Comparison of ENCODE assay signal across 7 cellular contexts in genomic region chr14:21268612-21269251, GRCh38. TPM values are rescaled to one million over a fixed set of nuclear protein-coding genes. Genes with fewer than 3 reads are reported as not detected.
DNase-seq lines count a peak whose midpoint lies in the region; ATAC-seq and TF ChIP-seq lines count a peak whose summit lies in the region.

No MANE protein-coding gene starts in this region.

- H3K36me3 ChIP-seq in SU-DHL-6 (ENCODE audit: low read length), result peaks cover 41% of the 10 kb centered on the region
- H3K36me3 ChIP-seq in duodenal mucosa (ENCODE audit: control insufficient read depth in 1 of 2, insufficient read depth in 2 of 2, low read length in 2 of 2), result peaks cover 7 to 13% of the 10 kb centered on the region in 2 donors

- peak overlapping the region; percentile 75 for H3K27ac ChIP-seq in SU-DHL-6 (ENCODE audit: low read depth, low read length)
- H3K27ac ChIP-seq in duodenal mucosa (ENCODE audit: low read depth, low read length), result peak overlapping the region; percentile 83

- H4K20me1 ChIP-seq in SU-DHL-6 (ENCODE audit: low read depth, low read length), result peaks cover 47% of the 10 kb centered on the region

- peak overlapping the region; percentile 97 for H3K4me2 ChIP-seq in SU-DHL-6 (ENCODE audit: low read depth, low read length, poor library complexity, severe bottlenecking)

- H3K27me3 ChIP-seq in SU-DHL-6 (ENCODE audit: low read length), result no peaks in the 10 kb centered on the region
- no peaks in the 10 kb centered on the region for H3K27me3 ChIP-seq in duodenal mucosa (ENCODE audit: control insufficient read depth in 1 of 2, insufficient read depth in 2 of 2, low read length in 2 of 2)

- no peak for TF ChIP-seq CTCF in SU-DHL-6 (IDR thresholded peaks at IDR 0.05; ENCODE audit: insufficient read depth, low read length, poor library complexity, severe bottlenecking)

- H3K9me3 ChIP-seq in SU-DHL-6 (ENCODE audit: insufficient read depth, low read length), result no peaks in the 10 kb centered on the region
- no peaks in the 10 kb centered on the region for H3K9me3 ChIP-seq in duodenal mucosa (ENCODE audit: control insufficient read depth in 1 of 2, low read length in 2 of 2)

- H3K79me2 ChIP-seq in SU-DHL-6 (ENCODE audit: insufficient read depth, low read length), result peaks cover 55% of the 10 kb centered on the region

- DNase-seq in ELF-1 (ENCODE audit: low read depth, low spot score) (peak; percentile 36), LHCN-M2 (ENCODE audit: low read depth) (peak; percentile 48), mucosa of gallbladder (ENCODE audit: low spot score) (peak; percentile 45)

- peaks cover 29 to 31% of the 10 kb centered on the region in 2 donors for H3K4me1 ChIP-seq in duodenal mucosa (ENCODE audit: control insufficient read depth in 1 of 2, insufficient read depth in 2 of 2, low read length in 2 of 2)

- peak overlapping the region; percentile 96 for H3K4me3 ChIP-seq in SU-DHL-6 (ENCODE audit: insufficient read depth, low read length, poor library complexity, severe bottlenecking)
- peak overlapping the region; percentile 96 for H3K4me3 ChIP-seq in duodenal mucosa (ENCODE audit: low read depth in 1 of 2, low read length in 2 of 2)

- H3K9me2 ChIP-seq in SU-DHL-6 (replicated peaks; ENCODE audit: insufficient read depth, low read length), result no peaks in the 10 kb centered on the region

- ATAC-seq in HG02938 (IDR thresholded peaks at IDR 0.05; ENCODE audit: unreplicated experiment) (no peak), HG02610 (IDR thresholded peaks at IDR 0.05; ENCODE audit: unreplicated experiment) (no peak)

- peaks cover 43% of the 10 kb centered on the region for H3F3A ChIP-seq in SU-DHL-6 (ENCODE audit: insufficient read depth)

- H2AFZ ChIP-seq in SU-DHL-6 (ENCODE audit: low read depth, low read length, severe bottlenecking), result no peak overlapping the region

- H3K9ac ChIP-seq in SU-DHL-6 (ENCODE audit: low read length) (peak overlapping the region; percentile 90), duodenal mucosa (ENCODE audit: low read depth in 1 of 2, low read length in 2 of 2) (peak overlapping the region; percentile 98 to 100)

RNA-seq across cellular contexts. Expression of gene HNRNPC, which starts 0.5 kb away (rescaled TPM):
- total RNA-seq in LHCN-M2 (2014; rRNA removed) (877 and 1,010 TPM in 2 replicates), mucosa of gallbladder (402 TPM)
- polyA plus RNA-seq in LHCN-M2 (2012), result 512 TPM

RNA-seq across cellular contexts. Expression of gene RPGRIP1, which starts 11.2 kb away (rescaled TPM):
- total RNA-seq in LHCN-M2 (2014; rRNA removed) (not detected in 2 replicates), mucosa of gallbladder (0.49 TPM)
- polyA plus RNA-seq in LHCN-M2 (2012), result not detected
